In the genomic region with DNA sequence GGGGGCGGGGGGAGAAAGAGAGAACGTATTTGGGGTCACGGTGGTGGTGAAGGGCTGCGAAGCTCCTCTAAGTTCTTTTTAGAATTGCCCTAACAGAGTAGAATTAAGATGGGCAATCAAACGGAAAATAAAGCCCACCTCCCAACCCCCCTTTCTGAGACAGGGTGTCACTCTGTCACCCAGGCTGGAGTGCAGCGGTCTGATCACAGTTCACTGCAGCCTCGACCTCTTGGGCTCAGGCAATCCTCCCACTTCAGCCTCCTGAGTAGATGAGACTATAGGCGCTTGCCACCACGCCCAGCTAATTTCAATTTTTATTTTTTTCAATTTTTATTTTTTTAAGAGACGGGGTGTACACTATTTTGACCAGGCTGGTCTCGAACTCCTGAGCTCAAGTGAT, we compare ENCODE assay signal across 10 cellular contexts. TPM values are rescaled to one million over a fixed set of nuclear protein-coding genes. Genes with fewer than 3 reads are reported as not detected.
DNase-seq lines count a peak whose midpoint lies in the region; ATAC-seq and TF ChIP-seq lines count a peak whose summit lies in the region.
"Had no signal": no experiment of that assay in that cellular context is flagged by ENCODE, and none has a peak within 500 bp of the region (broad histone marks: within the 10 kb centered on the region; RNA-seq: fewer than 3 reads in every experiment).

No MANE protein-coding gene starts in this region.

- H3K27me3 ChIP-seq in HCT116 (ENCODE audit: insufficient read depth, low read length), result no peaks in the 10 kb centered on the region
- H3K27me3 ChIP-seq in body of pancreas, result peaks cover 0 to 4% of the 10 kb centered on the region in 2 donors
- H3K27me3 ChIP-seq in kidney epithelial cell (ENCODE audit: control insufficient read depth, insufficient read depth, low read length), result no peaks in the 10 kb centered on the region
- no peaks in the 10 kb centered on the region for H3K27me3 ChIP-seq in smooth muscle cell (ENCODE audit: low read depth)

- peak overlapping the region; percentile 90 to 94 for H3K4me3 ChIP-seq in HCT116 (replicated peaks in 1 of 2; ENCODE audit: low read depth in 1 of 2, low read length in 2 of 2)
- no peak overlapping the region for H3K4me3 ChIP-seq in body of pancreas
- H3K4me3 ChIP-seq in kidney epithelial cell (ENCODE audit: low read depth, low read length), result peak overlapping the region; percentile 79
- peak overlapping the region; percentile 99 for H3K4me3 ChIP-seq in smooth muscle cell

- TF ChIP-seq POLR2A in HCT116 (IDR thresholded peaks at IDR 0.05; ENCODE audit: borderline replicate concordance, extremely low read depth, insufficient read depth, insufficient read length) (no peak), body of pancreas (IDR thresholded peaks at IDR 0.05) (no peak)

- H3K4me1 ChIP-seq in HCT116 (ENCODE audit: control insufficient read depth in 1 of 2, insufficient read depth in 2 of 2, low read length in 2 of 2) (peaks cover 36 to 69% of the 10 kb centered on the region in 2 experiments), body of pancreas (peaks cover 19% of the 10 kb centered on the region), smooth muscle cell (ENCODE audit: low read depth) (peaks cover 20% of the 10 kb centered on the region)

- RAD21 ChIA-PET in HCT116 (lab: Charles Lee; ENCODE audit: low non-redundant PET in 1 of 2, low total read pairs in 2 of 2, uncharacterized antibody in 2 of 2, unreplicated experiment in 2 of 2), result interaction anchor here (0.8 to 1.6 kb wide), 3 partner anchors 14 to 104 kb away, joined by 3 to 7 read pairs (median 5); no protein-coding TSS in a partner anchor

- no peak overlapping the region for H3K27ac Mint-ChIP-seq in activated CD4-positive, alpha-beta memory T cell treated with anti-CD3 and anti-CD28 coated beads for 36 hours

- WGBS in body of pancreas, 2 donors, result 71 to 81% methylated on average over 11 of the region's 11 CpGs
- 74% methylated on average over 11 of the region's 11 CpGs for WGBS in smooth muscle cell (ENCODE audit: low lambda C conversion rate)

- peak overlapping the region; percentile 99; the same call in 1 of the 2 replicates for H3K27ac ChIP-seq in HCT116 (ENCODE audit: low read depth, low read length)
- peak overlapping the region in 3 of 4 donors; percentile 62 to 78 (median 74) for H3K27ac ChIP-seq in body of pancreas
- peak overlapping the region; percentile 99 for H3K27ac ChIP-seq in smooth muscle cell (ENCODE audit: low read depth)

- no peak for TF ChIP-seq RAD21 in HCT116 (IDR thresholded peaks at IDR 0.05; ENCODE audit: low read depth)

- no peaks in the 10 kb centered on the region for H3K9me3 Mint-ChIP-seq in activated CD4-positive, alpha-beta memory T cell treated with anti-CD3 and anti-CD28 coated beads for 36 hours

- H3K9ac ChIP-seq in HCT116 (ENCODE audit: low read length) (peak overlapping the region; percentile 89), smooth muscle cell (ENCODE audit: low read depth) (no peak overlapping the region)

- H4K20me1 ChIP-seq in HCT116 (ENCODE audit: insufficient read depth), result peaks cover 7% of the 10 kb centered on the region; the same call in 1 of the 2 replicates
- peaks cover 34% of the 10 kb centered on the region for H4K20me1 ChIP-seq in smooth muscle cell (ENCODE audit: low read depth)

- TF ChIP-seq CTCF in HCT116 (IDR thresholded peaks at IDR 0.05 in 2 of 3, conservative IDR thresholded peaks at IDR 0.05 in 1 of 3; ENCODE audit: borderline replicate concordance in 1 of 3, insufficient read depth in 1 of 3, low read depth in 2 of 3, low read length in 2 of 3) (no peak), body of pancreas (IDR thresholded peaks at IDR 0.05) (no peak), kidney epithelial cell (IDR thresholded peaks at IDR 0.05; ENCODE audit: insufficient read depth, low read length, poor library complexity, severe bottlenecking) (no peak), smooth muscle cell (IDR thresholded peaks at IDR 0.05; ENCODE audit: borderline replicate concordance, insufficient read depth, poor library complexity, severe bottlenecking) (no peak)

- ATAC-seq in HCT116 (no peak), body of pancreas (no peak)
- ATAC-seq in stimulated activated naive CD8-positive, alpha-beta T cell treated with anti-CD3 and anti-CD28 coated beads, Interleukin-15, Interleukin-2, amounts not matched to agents 100 U/mL and 50 U/mL, for 24 hours, result no peak

- BruUV-seq in HCT116 (replicated peaks; lab: Mats Ljungman, UMichigan), result TSS peak; percentile 81

- H3K79me2 ChIP-seq in HCT116 (ENCODE audit: insufficient read depth, low read length), result peaks cover 42% of the 10 kb centered on the region
- H3K79me2 ChIP-seq in smooth muscle cell (ENCODE audit: low read depth), result peaks cover 42% of the 10 kb centered on the region

- CTCF ChIA-PET in HCT116 (lab: Charles Lee), result interaction anchor here (1.0 to 1.6 kb wide), 5 partner anchors 15 to 103 kb away, joined by 3 to 9 read pairs (median 4); no protein-coding TSS in a partner anchor
- CTCF ChIA-PET in activated CD4-positive, alpha-beta memory T cell treated with anti-CD3 and anti-CD28 coated beads for 36 hours (lab: Charles Lee), result interaction anchor here (0.6 to 1.9 kb wide), 6 partner anchors 12 to 103 kb away, joined by 3 to 17 read pairs (median 6); no protein-coding TSS in a partner anchor

- H3K9me3 ChIP-seq in HCT116 (ENCODE audit: control insufficient read depth in 1 of 2, insufficient read depth in 1 of 2, low read depth in 1 of 2, low read length in 2 of 2) (no peaks in the 10 kb centered on the region), body of pancreas (no peaks in the 10 kb centered on the region), smooth muscle cell (replicated peaks; ENCODE audit: low read depth) (no peaks in the 10 kb centered on the region)

- DNase-seq in HCT116 (ENCODE audit: low read depth, low spot score) (no peak), body of pancreas (no peak), kidney epithelial cell (ENCODE audit: low read depth) (no peak), smooth muscle cell (lab: John Stamatoyannopoulos, UW; ENCODE audit: unreplicated experiment) (no peak), C1 segment of cervical spinal cord (lab: John Stamatoyannopoulos, UW) (no peak), hippocampal formation (lab: John Stamatoyannopoulos, UW) (no peak)
- no peak for DNase-seq in activated CD4-positive, alpha-beta memory T cell treated with anti-CD3 and anti-CD28 coated beads for 36 hours
- DNase-seq in stimulated activated naive CD8-positive, alpha-beta T cell treated with anti-CD3 and anti-CD28 coated beads, Interleukin-15, Interleukin-2, amounts not matched to agents 100 U/mL and 50 U/mL, for 24 hours, result no peak
- DNase-seq: activated naive CD4-positive, alpha-beta T cell; NCI-H526 treated with DMSO at 0.1 percent for 48 hours had no signal

- no peaks in the 10 kb centered on the region; a peak in 1 of 4 replicates for H3K36me3 ChIP-seq in HCT116 (ENCODE audit: control insufficient read depth in 1 of 2, insufficient read depth in 2 of 2, low read length in 2 of 2)
- no peaks in the 10 kb centered on the region for H3K36me3 ChIP-seq in body of pancreas (replicated peaks in 1 of 2; ENCODE audit: insufficient read depth in 1 of 2, low read depth in 2 of 2)
- no peaks in the 10 kb centered on the region for H3K36me3 ChIP-seq in kidney epithelial cell (ENCODE audit: control insufficient read depth, insufficient read depth, low read length)
- no peaks in the 10 kb centered on the region for H3K36me3 ChIP-seq in smooth muscle cell (ENCODE audit: low read depth)

- no peaks in the 10 kb centered on the region for H3K36me3 Mint-ChIP-seq in activated CD4-positive, alpha-beta memory T cell treated with anti-CD3 and anti-CD28 coated beads for 36 hours

- peaks cover 24% of the 10 kb centered on the region for H3K27me3 Mint-ChIP-seq in activated CD4-positive, alpha-beta memory T cell treated with anti-CD3 and anti-CD28 coated beads for 36 hours

- H3F3A ChIP-seq in smooth muscle cell (ENCODE audit: low read depth), result peaks cover 25% of the 10 kb centered on the region

- POLR2A ChIA-PET in HCT116 (lab: Charles Lee), result interaction anchor here (0.6 to 5.6 kb wide), 16 partner anchors 9 to 426 kb away, joined by 3 to 88 read pairs (median 4); a partner anchor contains a TSS
- POLR2A ChIA-PET in activated CD4-positive, alpha-beta memory T cell treated with anti-CD3 and anti-CD28 coated beads for 36 hours (lab: Charles Lee), result interaction anchor here (0.6 to 1.7 kb wide), 2 partner anchors 11 to 94 kb away, joined by 3 read pairs; no protein-coding TSS in a partner anchor

- peaks cover 17% of the 10 kb centered on the region for H3K4me1 Mint-ChIP-seq in activated CD4-positive, alpha-beta memory T cell treated with anti-CD3 and anti-CD28 coated beads for 36 hours (ENCODE audit: low read depth)

- no peaks in the 10 kb centered on the region for H3K9me2 ChIP-seq in HCT116 (ENCODE audit: insufficient read depth)

- H3K4me2 ChIP-seq in HCT116 (ENCODE audit: low read length) (peak overlapping the region; percentile 97), smooth muscle cell (peak overlapping the region; percentile 97)

- H3K4me3 Mint-ChIP-seq in activated CD4-positive, alpha-beta memory T cell treated with anti-CD3 and anti-CD28 coated beads for 36 hours, result no peak overlapping the region

- intact Hi-C loops in HCT116 (cut with micrococcal nuclease), result loop anchor here (2.0 kb wide), 1 partner anchor 15 kb away; no protein-coding TSS in a partner anchor
- intact Hi-C loops in body of pancreas (cut with DNase I), result no loop called here
- intact Hi-C loops in activated CD4-positive, alpha-beta memory T cell treated with anti-CD3 and anti-CD28 coated beads for 36 hours (cut with micrococcal nuclease), result no loop called here

- H2AFZ ChIP-seq in HCT116 (ENCODE audit: low read depth, low read length, poor library complexity, severe bottlenecking) (peak overlapping the region; percentile 72), smooth muscle cell (ENCODE audit: low read depth) (no peak overlapping the region)

RNA-seq across cellular contexts. Expression of a gene that starts 0.7 kb away (rescaled TPM):
- total RNA-seq in HCT116 (2021; ENCODE audit: unreplicated experiment), result 79.7 TPM
- polyA plus RNA-seq in HCT116 (2012), result 52.0 and 53.3 TPM in 2 replicates
- total RNA-seq in body of pancreas, result 10 to 100 TPM; 63.3 to 75.8 TPM
- 58.5 and 70.2 TPM in 2 replicates for total RNA-seq in kidney epithelial cell
- total RNA-seq in smooth muscle cell, result 116 and 117 TPM in 2 replicates
- 237 and 255 TPM in 2 replicates for polyA plus RNA-seq in smooth muscle cell
- total RNA-seq in activated CD4-positive, alpha-beta memory T cell treated with anti-CD3 and anti-CD28 coated beads for 36 hours, result 1 to 10 TPM; 2.5 to 2.9 TPM

RNA-seq across cellular contexts. Expression of a gene that starts 34.9 kb away (rescaled TPM):
- total RNA-seq in HCT116 (2021; ENCODE audit: unreplicated experiment) (65.2 TPM), body of pancreas (10 to 100 TPM; 35.5 to 71.5 TPM), kidney epithelial cell (43.9 and 46.4 TPM in 2 replicates), smooth muscle cell (31.9 and 54.7 TPM in 2 replicates)
- polyA plus RNA-seq in HCT116 (2012), result 45.1 and 45.5 TPM in 2 replicates
- 27.3 and 34.0 TPM in 2 replicates for polyA plus RNA-seq in smooth muscle cell
- total RNA-seq in activated CD4-positive, alpha-beta memory T cell treated with anti-CD3 and anti-CD28 coated beads for 36 hours, result 10 to 100 TPM; 12.0 to 13.2 TPM

RNA-seq across cellular contexts. Expression of a gene that starts 35.5 kb away (rescaled TPM):
- total RNA-seq in HCT116 (2021; ENCODE audit: unreplicated experiment), result 61.0 TPM
- polyA plus RNA-seq in HCT116 (2012), result 38.0 and 39.4 TPM in 2 replicates
- total RNA-seq in body of pancreas, result 10 to 100 TPM; 79.4 to 99.5 TPM
- 74.9 and 80.8 TPM in 2 replicates for total RNA-seq in kidney epithelial cell
- 85.6 and 97.7 TPM in 2 replicates for total RNA-seq in smooth muscle cell
- polyA plus RNA-seq in smooth muscle cell, result 87.7 and 112 TPM in 2 replicates
- 100 to 1,000 TPM; 194 to 198 TPM for total RNA-seq in activated CD4-positive, alpha-beta memory T cell treated with anti-CD3 and anti-CD28 coated beads for 36 hours

Comparison
In these comparisons a context has a peak if more than half of its experiments do, and no peak if none do; other contexts are left out.
1. H3K4me3 ChIP-seq: peak in HCT116 (2 of 2), kidney epithelial cell (single experiment) and smooth muscle cell (single experiment); none in body of pancreas (0 of 2).
2. RNA of a gene that starts 0.7 kb away (total RNA-seq): 116 to 117 TPM in smooth muscle cell, 79.7 TPM in HCT116 (single experiment), 63.3 to 75.8 TPM in body of pancreas and 58.5 to 70.2 TPM in kidney epithelial cell; 2.5 to 2.9 TPM in activated CD4-positive, alpha-beta memory T cell treated with anti-CD3 and anti-CD28 coated beads for 36 hours; every median in the first group is over 10 times any median in the second.
3. Peak in every context shown above with its lines, with median percentiles within 50 percentile points of each other: H3K27ac ChIP-seq.